In genomic region chr5:95317687-95318086, GRCh38 we compare ENCODE assay signal across 16 cellular contexts. TPM values are rescaled to one million over a fixed set of nuclear protein-coding genes. Genes with fewer than 3 reads are reported as not detected.
DNase-seq lines count a peak whose midpoint lies in the region; ATAC-seq, FAIRE-seq and TF ChIP-seq lines count a peak whose summit lies in the region.
"Had no signal": no experiment of that assay in that cellular context is flagged by ENCODE, and none has a peak within 500 bp of the region (broad histone marks: within the 10 kb centered on the region; RNA-seq: fewer than 3 reads in every experiment).

No MANE protein-coding gene starts in this region.

- FAIRE-seq in pancreas (lab: Jason Lieb, UNC): no peak

- no peaks in the 10 kb centered on the region for H3K9me3 ChIP-seq in pancreas
- H3K9me3 ChIP-seq in ovary: no peaks in the 10 kb centered on the region

- WGBS in pancreas, 2 donors: 30% methylated on average over 4 of the region's 4 CpGs
- WGBS in ovary, 3 donors: 50 to 57% (median 54%) methylated on average over 4 of the region's 4 CpGs

- in situ Hi-C loops in G401 (cut with HindIII; ENCODE audit: low sequenced_read_pairs): no loop called here

- ATAC-seq in pancreas (peak in 3 of 4 donors; percentile 32 to 79 (median 38)), HG03565 (IDR thresholded peaks at IDR 0.05; ENCODE audit: unreplicated experiment) (no peak)

- no peak overlapping the region for H3K27ac ChIP-seq in pancreas
- no peak overlapping the region for H3K27ac ChIP-seq in ovary
- H3K27ac ChIP-seq: C4-2B, HL-60, KMS-11 had no signal

- no peak for TF ChIP-seq EP300 in ovary (IDR thresholded peaks at IDR 0.05)

- no peak overlapping the region for H3K4me3 ChIP-seq in pancreas
- H3K4me3 ChIP-seq in ovary: no peak overlapping the region

- H3K27me3 ChIP-seq in pancreas (no peaks in the 10 kb centered on the region), ovary (no peaks in the 10 kb centered on the region)

- H3K36me3 ChIP-seq in pancreas (no peaks in the 10 kb centered on the region), ovary (no peaks in the 10 kb centered on the region)

- intact Hi-C loops in pancreas (cut with DNase I): no loop called here
- intact Hi-C loops in ovary (cut with DNase I): no loop called here

- no peaks in the 10 kb centered on the region for H3K4me1 ChIP-seq in pancreas
- no peaks in the 10 kb centered on the region for H3K4me1 ChIP-seq in ovary (ENCODE audit: insufficient read depth)

- TF ChIP-seq CTCF in pancreas (IDR thresholded peaks at IDR 0.05): no peak
- TF ChIP-seq CTCF in ovary (IDR thresholded peaks at IDR 0.05): no peak

- peak; percentile 90 for DNase-seq in G401 (ENCODE audit: low spot score)
- DNase-seq in NCI-H446 (lab: John Stamatoyannopoulos, UW): peak; percentile 18 to 60
- peak; percentile 88 for DNase-seq in cerebellar cortex (ENCODE audit: low spot score)
- peak in 2 of 6 donors; percentile 4 to 12 for DNase-seq in pancreas
- no peak for DNase-seq in ovary
- no peak for DNase-seq in NCI-H2196 treated with DMSO at 0.1 percent for 48 hours (lab: John Stamatoyannopoulos, UW; ENCODE audit: unreplicated experiment)
- DNase-seq in effector CD4-positive, alpha-beta T cell: no peak
- DNase-seq: DMS79, NCI-H1105 treated with DMSO at 0.1 percent for 48 hours, NCI-H1694, NCI-H2081 treated with DMSO at 0.1 percent for 48 hours, NCI-H510A treated with DMSO at 0.1 percent for 48 hours had no signal

- no peak for TF ChIP-seq POLR2A in ovary (IDR thresholded peaks at IDR 0.05)

RNA-seq across cellular contexts. Expression of gene MCTP1, which starts 32.8 kb away (rescaled TPM):
- not detected in 2 replicates for total RNA-seq in G401 (2014; rRNA removed; shearing (Covaris generic))
- total RNA-seq in pancreas: 1 to 10 TPM; 1.6 to 8.1 (median 2.6) TPM
- 1 to 10 TPM in 1 of 2 donors, under 1 TPM in 1; 0.80 to 1.5 TPM for polyA plus RNA-seq in pancreas
- 10 to 100 TPM in 1 of 7 donors, 1 to 10 TPM in 6; 1.7 to 11.4 (median 5.1) TPM for total RNA-seq in ovary
- 1 to 10 TPM; 2.7 to 5.0 TPM for polyA plus RNA-seq in ovary

Comparison
In these comparisons a context has a peak if more than half of its experiments do, and no peak if none do; other contexts are left out.
1. DNase-seq: peak in G401 (single experiment), NCI-H446 (2 of 2) and cerebellar cortex (single experiment); none in ovary (0 of 5), NCI-H2196 treated with DMSO at 0.1 percent for 48 hours (single experiment) and effector CD4-positive, alpha-beta T cell (single experiment).